In the genomic region with DNA sequence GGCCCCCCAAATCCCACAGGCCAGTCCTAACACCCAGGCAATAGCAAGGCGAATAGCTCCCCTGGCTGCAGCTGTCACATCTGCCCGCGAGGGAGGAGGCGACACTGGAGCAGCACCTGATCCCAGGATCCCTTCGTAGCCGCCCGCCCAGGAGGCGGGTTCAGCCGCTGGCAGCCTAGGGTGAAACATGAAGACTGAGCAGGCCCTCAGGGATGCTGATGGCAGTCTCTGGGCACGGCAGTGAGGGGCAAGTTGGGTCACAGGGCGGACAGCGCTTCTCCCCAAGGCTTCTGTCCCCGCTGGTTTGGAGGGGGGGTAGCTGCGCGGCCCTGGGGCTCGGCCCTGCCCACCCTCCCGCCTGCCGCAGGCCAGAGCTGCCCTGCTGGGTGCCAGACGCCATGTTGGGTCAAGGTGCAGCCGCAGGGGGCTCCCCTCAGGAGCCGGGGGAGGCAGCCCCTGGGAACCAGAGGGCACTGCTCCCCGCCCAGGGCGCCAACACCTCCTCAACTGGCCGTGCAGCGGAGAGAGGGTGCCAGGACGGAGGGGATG, we compare ENCODE assay signal across 1 cellular context.
TF ChIP-seq lines count a peak whose summit lies in the region.

No MANE protein-coding gene starts in this region.

TF ChIP-seq in HepG2, 621 proteins besides CTCF, POLR2A, EP300 and RAD21 (continued from another document and continues in another):
- no peak for TF ChIP-seq NONO (IDR thresholded peaks at IDR 0.05)
- peak; percentile 70 for TF ChIP-seq NONO (CRISPR knock-in tag; conservative IDR thresholded peaks at IDR 0.05)
- TF ChIP-seq CC2D1A (CRISPR knock-in tag; IDR thresholded peaks at IDR 0.05) = no peak
- no peak for TF ChIP-seq ZSCAN30 (CRISPR knock-in tag; IDR thresholded peaks at IDR 0.05)
- TF ChIP-seq HDAC1 (CRISPR knock-in tag; IDR thresholded peaks at IDR 0.05) = 0 out of 2 replicates have a peak, but pooled peaks have one; percentile 24
- no peak for TF ChIP-seq RXRB (CRISPR knock-in tag; IDR thresholded peaks at IDR 0.05; ENCODE audit: borderline replicate concordance)
- TF ChIP-seq ZFX (CRISPR knock-in tag; IDR thresholded peaks at IDR 0.05; ENCODE audit: low read depth) = peak; percentile 62
- TF ChIP-seq, protein P1, sequence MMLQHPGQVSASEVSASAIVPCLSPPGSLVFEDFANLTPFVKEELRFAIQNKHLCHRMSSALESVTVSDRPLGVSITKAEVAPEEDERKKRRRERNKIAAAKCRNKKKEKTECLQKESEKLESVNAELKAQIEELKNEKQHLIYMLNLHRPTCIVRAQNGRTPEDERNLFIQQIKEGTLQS (CRISPR knock-in tag; IDR thresholded peaks at IDR 0.05) = 0 out of 2 replicates have a peak, but pooled peaks have one; percentile 9
- TF ChIP-seq, protein P2, sequence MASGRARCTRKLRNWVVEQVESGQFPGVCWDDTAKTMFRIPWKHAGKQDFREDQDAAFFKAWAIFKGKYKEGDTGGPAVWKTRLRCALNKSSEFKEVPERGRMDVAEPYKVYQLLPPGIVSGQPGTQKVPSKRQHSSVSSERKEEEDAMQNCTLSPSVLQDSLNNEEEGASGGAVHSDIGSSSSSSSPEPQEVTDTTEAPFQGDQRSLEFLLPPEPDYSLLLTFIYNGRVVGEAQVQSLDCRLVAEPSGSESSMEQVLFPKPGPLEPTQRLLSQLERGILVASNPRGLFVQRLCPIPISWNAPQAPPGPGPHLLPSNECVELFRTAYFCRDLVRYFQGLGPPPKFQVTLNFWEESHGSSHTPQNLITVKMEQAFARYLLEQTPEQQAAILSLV (CRISPR knock-in tag; IDR thresholded peaks at IDR 0.05; ENCODE audit: borderline replicate concordance) = 0 out of 2 replicates have a peak, but pooled peaks have one; percentile 64
- TF ChIP-seq, protein P3, sequence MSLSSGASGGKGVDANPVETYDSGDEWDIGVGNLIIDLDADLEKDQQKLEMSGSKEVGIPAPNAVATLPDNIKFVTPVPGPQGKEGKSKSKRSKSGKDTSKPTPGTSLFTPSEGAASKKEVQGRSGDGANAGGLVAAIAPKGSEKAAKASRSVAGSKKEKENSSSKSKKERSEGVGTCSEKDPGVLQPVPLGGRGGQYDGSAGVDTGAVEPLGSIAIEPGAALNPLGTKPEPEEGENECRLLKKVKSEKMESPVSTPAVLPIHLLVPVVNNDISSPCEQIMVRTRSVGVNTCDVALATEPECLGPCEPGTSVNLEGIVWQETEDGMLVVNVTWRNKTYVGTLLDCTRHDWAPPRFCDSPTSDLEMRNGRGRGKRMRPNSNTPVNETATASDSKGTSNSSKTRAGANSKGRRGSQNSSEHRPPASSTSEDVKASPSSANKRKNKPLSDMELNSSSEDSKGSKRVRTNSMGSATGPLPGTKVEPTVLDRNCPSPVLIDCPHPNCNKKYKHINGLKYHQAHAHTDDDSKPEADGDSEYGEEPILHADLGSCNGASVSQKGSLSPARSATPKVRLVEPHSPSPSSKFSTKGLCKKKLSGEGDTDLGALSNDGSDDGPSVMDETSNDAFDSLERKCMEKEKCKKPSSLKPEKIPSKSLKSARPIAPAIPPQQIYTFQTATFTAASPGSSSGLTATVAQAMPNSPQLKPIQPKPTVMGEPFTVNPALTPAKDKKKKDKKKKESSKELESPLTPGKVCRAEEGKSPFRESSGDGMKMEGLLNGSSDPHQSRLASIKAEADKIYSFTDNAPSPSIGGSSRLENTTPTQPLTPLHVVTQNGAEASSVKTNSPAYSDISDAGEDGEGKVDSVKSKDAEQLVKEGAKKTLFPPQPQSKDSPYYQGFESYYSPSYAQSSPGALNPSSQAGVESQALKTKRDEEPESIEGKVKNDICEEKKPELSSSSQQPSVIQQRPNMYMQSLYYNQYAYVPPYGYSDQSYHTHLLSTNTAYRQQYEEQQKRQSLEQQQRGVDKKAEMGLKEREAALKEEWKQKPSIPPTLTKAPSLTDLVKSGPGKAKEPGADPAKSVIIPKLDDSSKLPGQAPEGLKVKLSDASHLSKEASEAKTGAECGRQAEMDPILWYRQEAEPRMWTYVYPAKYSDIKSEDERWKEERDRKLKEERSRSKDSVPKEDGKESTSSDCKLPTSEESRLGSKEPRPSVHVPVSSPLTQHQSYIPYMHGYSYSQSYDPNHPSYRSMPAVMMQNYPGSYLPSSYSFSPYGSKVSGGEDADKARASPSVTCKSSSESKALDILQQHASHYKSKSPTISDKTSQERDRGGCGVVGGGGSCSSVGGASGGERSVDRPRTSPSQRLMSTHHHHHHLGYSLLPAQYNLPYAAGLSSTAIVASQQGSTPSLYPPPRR (CRISPR knock-in tag; IDR thresholded peaks at IDR 0.05; ENCODE audit: borderline replicate concordance) = no peak
- peak; percentile 16; the same call in 1 of the 2 replicates for TF ChIP-seq ZNF331 (CRISPR knock-in tag; IDR thresholded peaks at IDR 0.05)
- TF ChIP-seq ZNF615 (CRISPR knock-in tag; IDR thresholded peaks at IDR 0.05; ENCODE audit: borderline replicate concordance) = no peak
- peak; percentile 63; the same call in 1 of the 2 replicates for TF ChIP-seq ZBTB42 (CRISPR knock-in tag; IDR thresholded peaks at IDR 0.05)
- no peak; the same call in 1 of the 2 replicates for TF ChIP-seq ZSCAN21 (CRISPR knock-in tag; IDR thresholded peaks at IDR 0.05; ENCODE audit: borderline replicate concordance)
- TF ChIP-seq HNRNPLL (IDR thresholded peaks at IDR 0.05; ENCODE audit: low read depth, low read length, poor library complexity, severe bottlenecking) = peak; percentile 56
- TF ChIP-seq, protein P4, sequence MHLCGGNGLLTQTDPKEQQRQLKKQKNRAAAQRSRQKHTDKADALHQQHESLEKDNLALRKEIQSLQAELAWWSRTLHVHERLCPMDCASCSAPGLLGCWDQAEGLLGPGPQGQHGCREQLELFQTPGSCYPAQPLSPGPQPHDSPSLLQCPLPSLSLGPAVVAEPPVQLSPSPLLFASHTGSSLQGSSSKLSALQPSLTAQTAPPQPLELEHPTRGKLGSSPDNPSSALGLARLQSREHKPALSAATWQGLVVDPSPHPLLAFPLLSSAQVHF (CRISPR knock-in tag; IDR thresholded peaks at IDR 0.05) = 0 out of 2 replicates have a peak, but pooled peaks have one; percentile 49
- TF ChIP-seq XRCC5 (optimal IDR thresholded peaks at IDR 0.05; ENCODE audit: low read length) = peak; percentile 59
- TF ChIP-seq, protein P5, sequence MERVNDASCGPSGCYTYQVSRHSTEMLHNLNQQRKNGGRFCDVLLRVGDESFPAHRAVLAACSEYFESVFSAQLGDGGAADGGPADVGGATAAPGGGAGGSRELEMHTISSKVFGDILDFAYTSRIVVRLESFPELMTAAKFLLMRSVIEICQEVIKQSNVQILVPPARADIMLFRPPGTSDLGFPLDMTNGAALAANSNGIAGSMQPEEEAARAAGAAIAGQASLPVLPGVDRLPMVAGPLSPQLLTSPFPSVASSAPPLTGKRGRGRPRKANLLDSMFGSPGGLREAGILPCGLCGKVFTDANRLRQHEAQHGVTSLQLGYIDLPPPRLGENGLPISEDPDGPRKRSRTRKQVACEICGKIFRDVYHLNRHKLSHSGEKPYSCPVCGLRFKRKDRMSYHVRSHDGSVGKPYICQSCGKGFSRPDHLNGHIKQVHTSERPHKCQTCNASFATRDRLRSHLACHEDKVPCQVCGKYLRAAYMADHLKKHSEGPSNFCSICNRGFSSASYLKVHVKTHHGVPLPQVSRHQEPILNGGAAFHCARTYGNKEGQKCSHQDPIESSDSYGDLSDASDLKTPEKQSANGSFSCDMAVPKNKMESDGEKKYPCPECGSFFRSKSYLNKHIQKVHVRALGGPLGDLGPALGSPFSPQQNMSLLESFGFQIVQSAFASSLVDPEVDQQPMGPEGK (CRISPR knock-in tag; IDR thresholded peaks at IDR 0.05) = 0 out of 2 replicates have a peak, but pooled peaks have one; percentile 40
- TF ChIP-seq, protein P6, sequence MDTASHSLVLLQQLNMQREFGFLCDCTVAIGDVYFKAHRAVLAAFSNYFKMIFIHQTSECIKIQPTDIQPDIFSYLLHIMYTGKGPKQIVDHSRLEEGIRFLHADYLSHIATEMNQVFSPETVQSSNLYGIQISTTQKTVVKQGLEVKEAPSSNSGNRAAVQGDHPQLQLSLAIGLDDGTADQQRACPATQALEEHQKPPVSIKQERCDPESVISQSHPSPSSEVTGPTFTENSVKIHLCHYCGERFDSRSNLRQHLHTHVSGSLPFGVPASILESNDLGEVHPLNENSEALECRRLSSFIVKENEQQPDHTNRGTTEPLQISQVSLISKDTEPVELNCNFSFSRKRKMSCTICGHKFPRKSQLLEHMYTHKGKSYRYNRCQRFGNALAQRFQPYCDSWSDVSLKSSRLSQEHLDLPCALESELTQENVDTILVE (CRISPR knock-in tag; IDR thresholded peaks at IDR 0.05) = no peak
- TF ChIP-seq, protein P7, sequence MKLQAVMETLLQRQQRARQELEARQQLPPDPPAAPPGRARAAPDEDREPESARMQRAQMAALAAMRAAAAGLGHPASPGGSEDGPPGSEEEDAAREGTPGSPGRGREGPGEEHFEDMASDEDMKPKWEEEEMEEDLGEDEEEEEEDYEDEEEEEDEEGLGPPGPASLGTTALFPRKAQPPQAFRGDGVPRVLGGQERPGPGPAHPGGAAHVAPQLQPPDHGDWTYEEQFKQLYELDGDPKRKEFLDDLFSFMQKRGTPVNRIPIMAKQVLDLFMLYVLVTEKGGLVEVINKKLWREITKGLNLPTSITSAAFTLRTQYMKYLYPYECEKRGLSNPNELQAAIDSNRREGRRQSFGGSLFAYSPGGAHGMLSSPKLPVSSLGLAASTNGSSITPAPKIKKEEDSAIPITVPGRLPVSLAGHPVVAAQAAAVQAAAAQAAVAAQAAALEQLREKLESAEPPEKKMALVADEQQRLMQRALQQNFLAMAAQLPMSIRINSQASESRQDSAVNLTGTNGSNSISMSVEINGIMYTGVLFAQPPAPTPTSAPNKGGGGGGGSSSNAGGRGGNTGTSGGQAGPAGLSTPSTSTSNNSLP (IDR thresholded peaks at IDR 0.05; ENCODE audit: low read depth, low read length) = no peak
- TF ChIP-seq, protein P8, sequence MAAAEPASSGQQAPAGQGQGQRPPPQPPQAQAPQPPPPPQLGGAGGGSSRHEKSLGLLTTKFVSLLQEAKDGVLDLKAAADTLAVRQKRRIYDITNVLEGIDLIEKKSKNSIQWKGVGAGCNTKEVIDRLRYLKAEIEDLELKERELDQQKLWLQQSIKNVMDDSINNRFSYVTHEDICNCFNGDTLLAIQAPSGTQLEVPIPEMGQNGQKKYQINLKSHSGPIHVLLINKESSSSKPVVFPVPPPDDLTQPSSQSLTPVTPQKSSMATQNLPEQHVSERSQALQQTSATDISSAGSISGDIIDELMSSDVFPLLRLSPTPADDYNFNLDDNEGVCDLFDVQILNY (CRISPR knock-in tag; conservative IDR thresholded peaks at IDR 0.05) = no peak
- TF ChIP-seq, protein P9, sequence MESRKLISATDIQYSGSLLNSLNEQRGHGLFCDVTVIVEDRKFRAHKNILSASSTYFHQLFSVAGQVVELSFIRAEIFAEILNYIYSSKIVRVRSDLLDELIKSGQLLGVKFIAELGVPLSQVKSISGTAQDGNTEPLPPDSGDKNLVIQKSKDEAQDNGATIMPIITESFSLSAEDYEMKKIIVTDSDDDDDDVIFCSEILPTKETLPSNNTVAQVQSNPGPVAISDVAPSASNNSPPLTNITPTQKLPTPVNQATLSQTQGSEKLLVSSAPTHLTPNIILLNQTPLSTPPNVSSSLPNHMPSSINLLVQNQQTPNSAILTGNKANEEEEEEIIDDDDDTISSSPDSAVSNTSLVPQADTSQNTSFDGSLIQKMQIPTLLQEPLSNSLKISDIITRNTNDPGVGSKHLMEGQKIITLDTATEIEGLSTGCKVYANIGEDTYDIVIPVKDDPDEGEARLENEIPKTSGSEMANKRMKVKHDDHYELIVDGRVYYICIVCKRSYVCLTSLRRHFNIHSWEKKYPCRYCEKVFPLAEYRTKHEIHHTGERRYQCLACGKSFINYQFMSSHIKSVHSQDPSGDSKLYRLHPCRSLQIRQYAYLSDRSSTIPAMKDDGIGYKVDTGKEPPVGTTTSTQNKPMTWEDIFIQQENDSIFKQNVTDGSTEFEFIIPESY (CRISPR knock-in tag; IDR thresholded peaks at IDR 0.05) = peak; percentile 85
- no peak for TF ChIP-seq GPN1 (CRISPR knock-in tag; IDR thresholded peaks at IDR 0.05; ENCODE audit: borderline replicate concordance)
- TF ChIP-seq RARA (CRISPR knock-in tag; IDR thresholded peaks at IDR 0.05) = no peak
- TF ChIP-seq, protein P10, sequence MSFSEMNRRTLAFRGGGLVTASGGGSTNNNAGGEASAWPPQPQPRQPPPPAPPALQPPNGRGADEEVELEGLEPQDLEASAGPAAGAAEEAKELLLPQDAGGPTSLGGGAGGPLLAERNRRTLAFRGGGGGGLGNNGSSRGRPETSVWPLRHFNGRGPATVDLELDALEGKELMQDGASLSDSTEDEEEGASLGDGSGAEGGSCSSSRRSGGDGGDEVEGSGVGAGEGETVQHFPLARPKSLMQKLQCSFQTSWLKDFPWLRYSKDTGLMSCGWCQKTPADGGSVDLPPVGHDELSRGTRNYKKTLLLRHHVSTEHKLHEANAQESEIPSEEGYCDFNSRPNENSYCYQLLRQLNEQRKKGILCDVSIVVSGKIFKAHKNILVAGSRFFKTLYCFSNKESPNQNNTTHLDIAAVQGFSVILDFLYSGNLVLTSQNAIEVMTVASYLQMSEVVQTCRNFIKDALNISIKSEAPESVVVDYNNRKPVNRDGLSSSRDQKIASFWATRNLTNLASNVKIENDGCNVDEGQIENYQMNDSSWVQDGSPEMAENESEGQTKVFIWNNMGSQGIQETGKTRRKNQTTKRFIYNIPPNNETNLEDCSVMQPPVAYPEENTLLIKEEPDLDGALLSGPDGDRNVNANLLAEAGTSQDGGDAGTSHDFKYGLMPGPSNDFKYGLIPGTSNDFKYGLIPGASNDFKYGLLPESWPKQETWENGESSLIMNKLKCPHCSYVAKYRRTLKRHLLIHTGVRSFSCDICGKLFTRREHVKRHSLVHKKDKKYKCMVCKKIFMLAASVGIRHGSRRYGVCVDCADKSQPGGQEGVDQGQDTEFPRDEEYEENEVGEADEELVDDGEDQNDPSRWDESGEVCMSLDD (CRISPR knock-in tag; IDR thresholded peaks at IDR 0.05; ENCODE audit: borderline replicate concordance) = 0 out of 2 replicates have a peak, but pooled peaks have one; percentile 33
- TF ChIP-seq RBM39 (IDR thresholded peaks at IDR 0.05; ENCODE audit: low read depth, low read length, poor library complexity, severe bottlenecking) = peak; percentile 93
- TF ChIP-seq SP140L (CRISPR knock-in tag; IDR thresholded peaks at IDR 0.05; ENCODE audit: borderline replicate concordance) = no peak
- TF ChIP-seq NFYC (CRISPR knock-in tag; IDR thresholded peaks at IDR 0.05) = no peak
- TF ChIP-seq ZZZ3 (CRISPR knock-in tag; IDR thresholded peaks at IDR 0.05; ENCODE audit: borderline replicate concordance) = no peak
- peak; percentile 76 for TF ChIP-seq AGO2 (optimal IDR thresholded peaks at IDR 0.05; ENCODE audit: low read depth, low read length)
- TF ChIP-seq ISX (CRISPR knock-in tag; conservative IDR thresholded peaks at IDR 0.05) = no peak
- no peak for TF ChIP-seq ZNF773 (CRISPR knock-in tag; IDR thresholded peaks at IDR 0.05; ENCODE audit: borderline replicate concordance)
- TF ChIP-seq ZMYM3 (CRISPR knock-in tag; IDR thresholded peaks at IDR 0.05) = peak; percentile 63; the same call in 1 of the 2 replicates
- TF ChIP-seq ARNT2 (CRISPR knock-in tag; IDR thresholded peaks at IDR 0.05; ENCODE audit: low read depth) = 0 out of 2 replicates have a peak, but pooled peaks have one; percentile 28
- TF ChIP-seq, protein P11, sequence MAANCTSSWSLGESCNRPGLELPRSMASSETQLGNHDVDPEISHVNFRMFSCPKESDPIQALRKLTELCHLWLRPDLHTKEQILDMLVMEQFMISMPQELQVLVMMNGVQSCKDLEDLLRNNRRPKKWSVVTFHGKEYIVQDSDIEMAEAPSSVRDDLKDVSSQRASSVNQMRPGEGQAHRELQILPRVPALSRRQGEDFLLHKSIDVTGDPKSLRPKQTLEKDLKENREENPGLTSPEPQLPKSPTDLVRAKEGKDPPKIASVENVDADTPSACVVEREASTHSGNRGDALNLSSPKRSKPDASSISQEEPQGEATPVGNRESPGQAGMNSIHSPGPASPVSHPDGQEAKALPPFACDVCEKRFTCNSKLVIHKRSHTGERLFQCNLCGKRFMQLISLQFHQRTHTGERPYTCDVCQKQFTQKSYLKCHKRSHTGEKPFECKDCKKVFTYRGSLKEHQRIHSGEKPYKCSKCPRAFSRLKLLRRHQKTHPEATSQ (CRISPR knock-in tag; IDR thresholded peaks at IDR 0.05; ENCODE audit: borderline replicate concordance) = no peak
- no peak for TF ChIP-seq ZNF709 (CRISPR knock-in tag; IDR thresholded peaks at IDR 0.05)
- no peak for TF ChIP-seq PHF20 (CRISPR knock-in tag; IDR thresholded peaks at IDR 0.05)
